ENCODE assay signal across 8 cellular contexts in the genomic region with DNA sequence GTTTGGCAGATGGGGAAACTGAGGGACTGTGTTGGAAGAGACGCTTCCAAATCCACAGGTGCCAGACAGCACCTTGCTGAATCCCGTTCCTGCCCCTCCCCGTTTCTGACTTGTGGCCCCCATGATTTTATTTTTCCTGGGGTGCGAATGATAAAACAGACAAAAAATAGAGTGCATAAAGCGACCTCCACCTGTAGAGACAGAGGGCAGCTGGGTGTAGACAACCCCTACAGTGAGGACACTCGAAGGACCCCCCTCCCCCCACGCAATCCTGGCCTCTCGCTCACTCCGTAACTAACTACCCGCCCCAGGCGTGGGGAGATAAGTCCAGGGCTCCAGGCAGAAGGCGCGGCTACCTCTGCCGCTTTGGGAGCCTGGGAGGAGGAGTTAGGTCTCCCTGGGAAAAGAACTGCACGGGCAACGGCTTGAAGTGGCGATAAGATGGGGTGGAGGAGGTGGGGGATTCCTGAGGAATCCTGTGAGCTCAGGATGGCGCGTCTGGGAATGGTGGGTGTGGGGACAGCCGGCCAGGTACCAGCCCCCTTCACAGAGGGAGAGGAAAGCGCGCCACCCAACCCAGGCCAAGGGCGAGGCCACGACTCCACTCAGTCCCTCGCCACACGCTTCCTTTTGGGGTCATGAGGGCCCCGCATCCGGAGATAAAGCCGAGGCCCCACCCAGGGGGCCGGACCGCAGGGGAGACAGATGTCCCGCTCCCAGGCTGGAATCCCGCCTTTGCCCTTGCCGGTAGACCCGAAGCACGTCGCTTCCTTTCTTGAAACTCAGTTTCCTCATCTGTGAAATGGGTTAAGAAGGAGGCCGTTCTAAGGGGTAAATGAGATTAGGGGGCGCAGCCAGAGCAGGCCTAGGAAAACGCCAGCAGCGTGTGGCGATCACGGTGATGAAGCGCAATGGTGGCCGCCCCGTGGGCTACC. TPM values are rescaled to one million over a fixed set of nuclear protein-coding genes. Genes with fewer than 3 reads are reported as not detected.
DNase-seq lines count a peak whose midpoint lies in the region; ATAC-seq and TF ChIP-seq lines count a peak whose summit lies in the region.

No MANE protein-coding gene starts in this region.

- ATAC-seq in HG03571 (IDR thresholded peaks at IDR 0.05; ENCODE audit: unreplicated experiment): peak; percentile 28
- peak; percentile 29 for ATAC-seq in activated naive CD8-positive, alpha-beta T cell treated with anti-CD3 and anti-CD28 coated beads, Interleukin-2, amount 50 U/mL, for 24 hours
- ATAC-seq in heart left ventricle: peak; percentile 12 to 42 (median 15)
- no peak for ATAC-seq in HG02938 (IDR thresholded peaks at IDR 0.05; ENCODE audit: unreplicated experiment)

- H3K4me1 Mint-ChIP-seq in activated naive CD8-positive, alpha-beta T cell treated with anti-CD3 and anti-CD28 coated beads, Interleukin-2, amount 50 U/mL, for 24 hours: peaks cover 46% of the 10 kb centered on the region
- H3K4me1 Mint-ChIP-seq in progenitor cell of endocrine pancreas (ENCODE audit: low read depth): peaks cover 14% of the 10 kb centered on the region

- 1% methylated on average over 29 to 46 of the region's 46 CpGs for WGBS in heart left ventricle, 4 donors

- no peaks in the 10 kb centered on the region for H3K27me3 ChIP-seq in PC-9 (ENCODE audit: insufficient read depth, low read depth)
- no peaks in the 10 kb centered on the region for H3K27me3 ChIP-seq in heart left ventricle

- no peaks in the 10 kb centered on the region for H3K36me3 Mint-ChIP-seq in activated naive CD8-positive, alpha-beta T cell treated with anti-CD3 and anti-CD28 coated beads, Interleukin-2, amount 50 U/mL, for 24 hours (ENCODE audit: low read depth)
- no peaks in the 10 kb centered on the region for H3K36me3 Mint-ChIP-seq in progenitor cell of endocrine pancreas (ENCODE audit: insufficient read depth)

- H3K9me2 ChIP-seq in PC-9 (ENCODE audit: insufficient read depth): no peaks in the 10 kb centered on the region

- peak overlapping the region; percentile 59 for H2AFZ ChIP-seq in PC-9

- peak overlapping the region; percentile 85 for H3K4me3 Mint-ChIP-seq in activated naive CD8-positive, alpha-beta T cell treated with anti-CD3 and anti-CD28 coated beads, Interleukin-2, amount 50 U/mL, for 24 hours
- peak overlapping the region; percentile 92 for H3K4me3 Mint-ChIP-seq in progenitor cell of endocrine pancreas (ENCODE audit: low read depth)

- H3K4me1 ChIP-seq in PC-9 (replicated peaks; ENCODE audit: insufficient read depth): peaks cover 22% of the 10 kb centered on the region
- peaks cover 9 to 66% (median 43%) of the 10 kb centered on the region in 12 donors for H3K4me1 ChIP-seq in heart left ventricle

- peaks cover 6% of the 10 kb centered on the region; the same call in 1 of the 2 replicates for H4K20me1 ChIP-seq in PC-9 (ENCODE audit: insufficient read depth)

- intact Hi-C loops in PC-9 (cut with micrococcal nuclease; ENCODE audit: unreplicated experiment) (loop anchor here (2.0 to 5.0 kb wide), 6 partner anchors 40 to 610 kb away; partner anchors contain the start of genes CATIP, CXCR1 and TMBIM1), heart left ventricle (cut with DNase I) (loop anchor here in 8 of 10 donors (2.0 to 10.0 kb wide), 9 partner anchors 93 to 213 kb away; partner anchors contain the start of genes AAMP (in 4 of the 8), PNKD (in 4 of the 8), TMBIM1 (in 2 of the 8) and ARPC2 (in 1 of the 8))

- CTCF ChIA-PET in PC-9 (lab: Charles Lee): interaction anchor here (0.6 to 1.2 kb wide), 2 partner anchors 69 to 122 kb away, joined by 4 to 5 read pairs; no protein-coding TSS in a partner anchor

- TF ChIP-seq CTCF in 22Rv1 (IDR thresholded peaks at IDR 0.05) (no peak), PC-9 (conservative IDR thresholded peaks at IDR 0.05) (no peak), heart left ventricle (IDR thresholded peaks at IDR 0.05) (no peak), progenitor cell of endocrine pancreas (IDR thresholded peaks at IDR 0.05; ENCODE audit: unreplicated experiment) (no peak)

- H3K4me3 ChIP-seq in PC-9 (peak overlapping the region; percentile 89), heart left ventricle (peak overlapping the region; percentile 63 to 100 (median 96))

- no peaks in the 10 kb centered on the region for H3K36me3 ChIP-seq in PC-9 (ENCODE audit: low read depth)
- peaks cover 0 to 18% (median 15%) of the 10 kb centered on the region in 9 donors for H3K36me3 ChIP-seq in heart left ventricle

- H3K27ac Mint-ChIP-seq in activated naive CD8-positive, alpha-beta T cell treated with anti-CD3 and anti-CD28 coated beads, Interleukin-2, amount 50 U/mL, for 24 hours: peak overlapping the region; percentile 74
- H3K27ac Mint-ChIP-seq in progenitor cell of endocrine pancreas: peak overlapping the region; percentile 100

- POLR2A ChIA-PET in PC-9 (lab: Charles Lee; ENCODE audit: unreplicated experiment): interaction anchor here (0.6 kb wide), 1 partner anchor 77 kb away, joined by 8 read pairs; no protein-coding TSS in a partner anchor

- peak in 1 of 2 donors; percentile 55 for TF ChIP-seq POLR2A in heart left ventricle (IDR thresholded peaks at IDR 0.05)

- peaks cover 21% of the 10 kb centered on the region; the same call in 1 of the 2 replicates for H3F3A ChIP-seq in PC-9 (ENCODE audit: insufficient read depth, low read depth)

- H3K9me3 ChIP-seq in PC-9 (ENCODE audit: insufficient read depth, low read depth) (no peaks in the 10 kb centered on the region), heart left ventricle (no peaks in the 10 kb centered on the region)

- peak overlapping the region; percentile 94 for H3K4me2 ChIP-seq in PC-9

- TSS peak; percentile 22 for BruUV-seq in PC-9 (replicated peaks; lab: Mats Ljungman, UMichigan)

- peak overlapping the region; percentile 100 for H3K27ac ChIP-seq in 22Rv1
- peak overlapping the region; percentile 79 for H3K27ac ChIP-seq in PC-9
- H3K27ac ChIP-seq in heart left ventricle: peak overlapping the region; percentile 99 to 100 (median 100)

- no peaks in the 10 kb centered on the region for H3K9me3 Mint-ChIP-seq in activated naive CD8-positive, alpha-beta T cell treated with anti-CD3 and anti-CD28 coated beads, Interleukin-2, amount 50 U/mL, for 24 hours
- no peaks in the 10 kb centered on the region for H3K9me3 Mint-ChIP-seq in progenitor cell of endocrine pancreas (ENCODE audit: low read depth)

- peak; percentile 61 for DNase-seq in GM04504 (ENCODE audit: low read depth)
- DNase-seq in PC-9: peak; percentile 70 to 80
- DNase-seq in activated naive CD8-positive, alpha-beta T cell treated with anti-CD3 and anti-CD28 coated beads, Interleukin-2, amount 50 U/mL, for 24 hours: peak; percentile 74
- peak; percentile 85 to 92 (median 90) for DNase-seq in heart left ventricle
- peak; percentile 46 for DNase-seq in progenitor cell of endocrine pancreas (ENCODE audit: low spot score, unreplicated experiment)

- no peaks in the 10 kb centered on the region for H3K27me3 Mint-ChIP-seq in activated naive CD8-positive, alpha-beta T cell treated with anti-CD3 and anti-CD28 coated beads, Interleukin-2, amount 50 U/mL, for 24 hours
- H3K27me3 Mint-ChIP-seq in progenitor cell of endocrine pancreas: no peaks in the 10 kb centered on the region

- H3K79me2 ChIP-seq in PC-9 (ENCODE audit: low read depth): peaks cover 40% of the 10 kb centered on the region

RNA-seq across cellular contexts. Expression of gene CTDSP1, which starts 1.9 kb away (rescaled TPM):
- total RNA-seq in PC-9 (2021) (61.8 and 69.6 TPM in 2 replicates), heart left ventricle (100 to 1,000 TPM in 2 of 9 donors, 10 to 100 TPM in 7; 67.4 to 115 (median 93.8) TPM), progenitor cell of endocrine pancreas (102 and 108 TPM in 2 replicates)
- polyA plus RNA-seq in heart left ventricle: 100 to 1,000 TPM in 1 of 2 donors, 10 to 100 TPM in 1; 74.4 to 121 TPM

RNA-seq across cellular contexts. Expression of gene SLC11A1, which starts 15.7 kb away (rescaled TPM):
- 0.35 and 0.44 TPM in 2 replicates for total RNA-seq in PC-9 (2021)
- 10 to 100 TPM in 2 of 9 donors, 1 to 10 TPM in 6, under 1 TPM in 1; 0.96 to 31.0 (median 4.3) TPM for total RNA-seq in heart left ventricle
- polyA plus RNA-seq in heart left ventricle: 1 to 10 TPM; 4.5 to 8.9 TPM
- 0.33 and 0.34 TPM in 2 replicates for total RNA-seq in progenitor cell of endocrine pancreas

RNA-seq across cellular contexts. Expression of gene VIL1, which starts 21.2 kb away (rescaled TPM):
- total RNA-seq in PC-9 (2021) (not detected in 2 replicates), heart left ventricle (not detected), progenitor cell of endocrine pancreas (281 and 305 TPM in 2 replicates)
- polyA plus RNA-seq in heart left ventricle: under 1 TPM; 0.04 to 0.07 TPM

RNA-seq across cellular contexts. Expression of gene CATIP, which starts 41.1 kb away (rescaled TPM):
- total RNA-seq in PC-9 (2021) (1.1 and 2.4 TPM in 2 replicates), heart left ventricle (under 1 TPM in 1 of 9 donors, not detected in 8; 0.18 TPM), progenitor cell of endocrine pancreas (3.3 and 3.8 TPM in 2 replicates)
- polyA plus RNA-seq in heart left ventricle: under 1 TPM in 1 of 2 donors, not detected in 1; 0.07 TPM

Comparison
In these comparisons a context has a peak if more than half of its experiments do, and no peak if none do; other contexts are left out.
1. RNA of gene VIL1, which starts 21.2 kb away (total RNA-seq): 281 to 305 TPM in progenitor cell of endocrine pancreas; not detected in PC-9 and not detected in heart left ventricle; every median in the first group is over 100 times any median in the second.
2. Peak in every context shown above with its lines, with median percentiles within 50 percentile points of each other: H3K27ac ChIP-seq and DNase-seq.